Comparison of ENCODE assay signal across 9 cellular contexts in genomic region chr1:192609110-192610079, GRCh38. TPM values are rescaled to one million over a fixed set of nuclear protein-coding genes. Genes with fewer than 3 reads are reported as not detected.
DNase-seq lines count a peak whose midpoint lies in the region; ATAC-seq, FAIRE-seq and TF ChIP-seq lines count a peak whose summit lies in the region.
"Had no signal": no experiment of that assay in that cellular context is flagged by ENCODE, and none has a peak within 500 bp of the region (broad histone marks: within the 10 kb centered on the region; RNA-seq: fewer than 3 reads in every experiment).

No MANE protein-coding gene starts in this region.

- TF ChIP-seq CTCF in lower leg skin (IDR thresholded peaks at IDR 0.05) = no peak

- ATAC-seq in HG02623 (IDR thresholded peaks at IDR 0.05; ENCODE audit: unreplicated experiment) = peak; percentile 99
- ATAC-seq in activated T-cell treated with anti-CD3 and anti-CD28 coated beads, Interleukin-2, amount 50 U/mL, for 72 hours (replicated peaks in 1 of 2) = peak; percentile 95 to 98
- ATAC-seq: HCT116 had no signal

- intact Hi-C loops in lower leg skin (cut with DNase I; ENCODE audit: low total_unique reads) = loop anchor here (10.0 kb wide), 1 partner anchor 135 kb away; no protein-coding TSS in a partner anchor

- no peaks in the 10 kb centered on the region for H3K9me3 Mint-ChIP-seq in activated T-cell treated with anti-CD3 and anti-CD28 coated beads, Interleukin-2, amount 50 U/mL, for 72 hours

- peaks cover 16% of the 10 kb centered on the region for H3K4me1 Mint-ChIP-seq in activated T-cell treated with anti-CD3 and anti-CD28 coated beads, Interleukin-2, amount 50 U/mL, for 72 hours (ENCODE audit: low read depth)

- WGBS in lower leg skin, 2 donors = 70 to 78% methylated on average over 12 of the region's 12 CpGs

- DNase-seq in GM12892 (ENCODE audit: insufficient read length) (peak; percentile 38), NOMO-1 treated with dmso at 0.1 percent for 144 hours (lab: John Stamatoyannopoulos, UW; ENCODE audit: unreplicated experiment) (peak; percentile 90), lower leg skin (ENCODE audit: low spot score in 2 of 2) (peak; percentile 65 to 83), D341Med (ENCODE audit: low spot score) (no peak), SK-N-DZ (ENCODE audit: low spot score) (no peak)
- DNase-seq in activated T-cell treated with anti-CD3 and anti-CD28 coated beads, Interleukin-2, amount 50 U/mL, for 72 hours = peak; percentile 52 to 63
- DNase-seq in stimulated activated CD8-positive, alpha-beta memory T cell treated with anti-CD3 and anti-CD28 coated beads, Interleukin-7, amount 100 ng/mL, for 24 hours (ENCODE audit: low read depth) = peak; percentile 24

- H3K4me3 ChIP-seq in lower leg skin (ENCODE audit: low read depth, poor library complexity, severe bottlenecking) = no peak overlapping the region

- H3K4me3 Mint-ChIP-seq in activated T-cell treated with anti-CD3 and anti-CD28 coated beads, Interleukin-2, amount 50 U/mL, for 72 hours = peak overlapping the region; percentile 56 to 63

- TF ChIP-seq POLR2A in GM12892 (IDR thresholded peaks at IDR 0.05; ENCODE audit: low read depth, low read length) (0 out of 2 replicates have a peak, but pooled peaks have one; percentile 27), lower leg skin (IDR thresholded peaks at IDR 0.05) (no peak)

- H3K27me3 Mint-ChIP-seq in activated T-cell treated with anti-CD3 and anti-CD28 coated beads, Interleukin-2, amount 50 U/mL, for 72 hours (ENCODE audit: low read depth) = no peaks in the 10 kb centered on the region

- no peaks in the 10 kb centered on the region for H3K36me3 Mint-ChIP-seq in activated T-cell treated with anti-CD3 and anti-CD28 coated beads, Interleukin-2, amount 50 U/mL, for 72 hours (ENCODE audit: insufficient read depth in 2 of 2)

- peak overlapping the region; percentile 43 for H3K27ac Mint-ChIP-seq in activated T-cell treated with anti-CD3 and anti-CD28 coated beads, Interleukin-2, amount 50 U/mL, for 72 hours

- FAIRE-seq in GM12892 (lab: Jason Lieb, UNC) = peak; percentile 99

RNA-seq across cellular contexts. Expression of gene RGS13, which starts 26.6 kb away (rescaled TPM):
- 0.21 TPM for polyA plus RNA-seq in GM12892 (2012; ENCODE audit: missing spikeins)
- not detected for total RNA-seq in activated T-cell treated with anti-CD3 and anti-CD28 coated beads, Interleukin-2, amount 50 U/mL, for 72 hours
- total RNA-seq in lower leg skin = 1 to 10 TPM in 1 of 4 donors, under 1 TPM in 1, not detected in 2; 0.08 to 1.1 TPM
- not detected in 2 replicates for polyA plus RNA-seq in SK-N-DZ (2014; cell fraction: cytosol; rRNA removed)
- polyA plus RNA-seq in SK-N-DZ (2014; cell fraction: nucleus; rRNA removed) = 0.26 TPM in 1 of 2 replicates, not detected in the other

RNA-seq across cellular contexts. Expression of gene RGS1, which starts 33.8 kb away (rescaled TPM):
- 434 TPM for polyA plus RNA-seq in GM12892 (2012; ENCODE audit: missing spikeins)
- total RNA-seq in activated T-cell treated with anti-CD3 and anti-CD28 coated beads, Interleukin-2, amount 50 U/mL, for 72 hours = 10 to 100 TPM; 25.8 to 30.7 TPM
- total RNA-seq in lower leg skin = 10 to 100 TPM; 23.9 to 85.6 (median 53.1) TPM
- not detected in 2 replicates for polyA plus RNA-seq in SK-N-DZ (2014; cell fraction: cytosol; rRNA removed)
- polyA plus RNA-seq in SK-N-DZ (2014; cell fraction: nucleus; rRNA removed) = not detected in 2 replicates

Comparison
In these comparisons a context has a peak if more than half of its experiments do, and no peak if none do; other contexts are left out.
1. DNase-seq: peak in GM12892 (single experiment), NOMO-1 treated with dmso at 0.1 percent for 144 hours (single experiment), activated T-cell treated with anti-CD3 and anti-CD28 coated beads, Interleukin-2, amount 50 U/mL, for 72 hours (2 of 2), lower leg skin (2 of 2) and stimulated activated CD8-positive, alpha-beta memory T cell treated with anti-CD3 and anti-CD28 coated beads, Interleukin-7, amount 100 ng/mL, for 24 hours (single experiment); none in D341Med (single experiment) and SK-N-DZ (single experiment).